In the genomic region with DNA sequence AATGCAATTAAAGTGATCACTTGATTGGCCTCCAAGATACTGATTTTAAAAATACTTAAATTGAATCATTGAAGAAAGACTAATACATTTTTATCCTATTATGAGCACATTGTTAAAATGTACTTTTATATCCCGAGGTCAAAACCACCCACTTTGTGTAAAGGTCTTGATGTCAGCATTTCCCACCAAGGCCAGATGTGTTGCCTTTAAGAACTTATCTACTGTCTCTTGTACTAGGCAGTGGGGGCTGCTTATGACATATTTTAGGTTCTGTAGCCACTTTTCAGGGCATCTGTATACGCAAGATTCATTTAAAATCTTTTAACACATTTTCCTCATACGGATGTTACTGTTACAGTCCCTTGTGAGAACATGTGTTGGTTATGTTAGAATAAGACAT, we compare ENCODE assay signal across 18 cellular contexts.
A peak's percentile ranks its signal among the peaks of the same experiment; 100 is the strongest.
DNase-seq lines count a peak whose midpoint lies in the region; TF ChIP-seq lines count a peak whose summit lies in the region.
"Had no signal": no experiment of that assay in that cellular context is flagged by ENCODE, and none has a peak within 500 bp of the region (broad histone marks: within the 10 kb centered on the region; RNA-seq: fewer than 3 reads in every experiment).

No MANE protein-coding gene starts in this region.

- DNase-seq in DMS 273 (lab: John Stamatoyannopoulos, UW; ENCODE audit: unreplicated experiment) (peak; percentile 3), DMS 273 treated with DMSO at 0.1 percent for 48 hours (lab: John Stamatoyannopoulos, UW) (no peak), mesothelial cell of epicardium (ENCODE audit: low spot score in 2 of 2, unreplicated experiment in 2 of 2) (no peak), globus pallidus (ENCODE audit: low spot score) (no peak)
- no peak for DNase-seq in activated CD4-positive, alpha-beta T cell treated with anti-CD3 and anti-CD28 coated beads for 48 hours
- DNase-seq: AML-193; CD4-positive, alpha-beta memory T cell; CD4-positive, CD25-positive, alpha-beta regulatory T cell; CD8-positive, alpha-beta memory T cell; COR-L47; DMS153; DMS53; DMS79; DND-41; EL; GDM1 had no signal

- no peak overlapping the region for H3K4me3 Mint-ChIP-seq in mesothelial cell of epicardium
- H3K4me3 Mint-ChIP-seq: B cell; CD14-positive monocyte; CD4-positive, alpha-beta memory T cell; CD4-positive, CD25-positive, alpha-beta regulatory T cell; CD8-positive, alpha-beta memory T cell had no signal

- H3K27me3 Mint-ChIP-seq in mesothelial cell of epicardium (ENCODE audit: low read depth): no peaks in the 10 kb centered on the region
- H3K27me3 Mint-ChIP-seq: B cell; CD4-positive, alpha-beta memory T cell; CD4-positive, CD25-positive, alpha-beta regulatory T cell; CD8-positive, alpha-beta memory T cell had no signal

- peaks cover 38% of the 10 kb centered on the region for H3K4me1 Mint-ChIP-seq in mesothelial cell of epicardium
- H3K4me1 Mint-ChIP-seq: B cell; CD14-positive monocyte; CD4-positive, alpha-beta memory T cell; CD4-positive, CD25-positive, alpha-beta regulatory T cell; CD8-positive, alpha-beta memory T cell had no signal

- no peak for TF ChIP-seq CTCF in mesothelial cell of epicardium (IDR thresholded peaks at IDR 0.05; ENCODE audit: unreplicated experiment)

- H3K36me3 Mint-ChIP-seq in mesothelial cell of epicardium: no peaks in the 10 kb centered on the region
- H3K36me3 Mint-ChIP-seq: CD14-positive monocyte; CD4-positive, alpha-beta memory T cell; CD4-positive, CD25-positive, alpha-beta regulatory T cell; CD8-positive, alpha-beta memory T cell had no signal

- H3K27ac Mint-ChIP-seq in mesothelial cell of epicardium: peak overlapping the region; percentile 47
- H3K27ac Mint-ChIP-seq: B cell; CD14-positive monocyte; CD4-positive, alpha-beta memory T cell; CD4-positive, CD25-positive, alpha-beta regulatory T cell; CD8-positive, alpha-beta memory T cell had no signal

- peaks cover 12% of the 10 kb centered on the region for H3K9me3 Mint-ChIP-seq in mesothelial cell of epicardium
